ENCODE assay signal across 6 cellular contexts in the genomic region with DNA sequence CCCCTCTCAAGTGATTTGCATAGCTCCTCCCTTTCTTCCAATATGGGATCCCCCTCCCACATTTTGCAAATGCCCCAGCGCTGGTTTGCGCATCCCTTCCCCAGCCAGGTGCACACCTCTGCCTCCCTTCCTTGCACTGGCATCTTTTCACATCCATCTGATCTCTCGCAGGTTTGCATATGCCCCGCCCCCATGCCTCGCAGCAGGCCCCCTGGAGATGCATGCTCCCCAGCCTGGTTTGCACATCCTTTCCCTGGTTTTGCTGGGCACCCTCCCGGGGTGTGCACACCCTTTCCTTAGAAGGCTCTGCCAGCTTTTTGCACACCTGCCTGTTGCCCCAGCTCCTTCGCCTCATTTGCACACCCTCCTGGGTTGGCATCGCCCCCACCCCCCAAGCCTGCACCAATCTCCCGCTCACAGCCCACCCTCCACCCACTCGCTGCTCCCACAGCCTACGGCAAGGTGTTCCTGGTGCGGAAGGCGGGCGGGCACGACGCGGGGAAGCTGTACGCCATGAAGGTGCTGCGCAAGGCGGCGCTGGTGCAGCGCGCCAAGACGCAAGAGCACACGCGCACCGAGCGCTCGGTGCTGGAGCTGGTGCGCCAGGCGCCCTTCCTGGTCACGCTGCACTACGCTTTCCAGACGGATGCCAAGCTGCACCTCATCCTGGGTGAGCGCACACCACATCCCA.
DNase-seq lines count a peak whose midpoint lies in the region; ATAC-seq and TF ChIP-seq lines count a peak whose summit lies in the region.

No MANE protein-coding gene starts in this region.

- TF ChIP-seq POLR2A in erythroblast (IDR thresholded peaks at IDR 0.05; ENCODE audit: low read length) = no peak

- ATAC-seq in HG03442 (IDR thresholded peaks at IDR 0.05; ENCODE audit: unreplicated experiment) = no peak

- H3K9me2 ChIP-seq in OCI-LY1 (ENCODE audit: low read depth, low read length) = no peaks in the 10 kb centered on the region

- H3K27ac ChIP-seq in OCI-LY1 (ENCODE audit: low read depth, low read length, poor library complexity, severe bottlenecking) (peak overlapping the region; percentile 50), skin epidermis (peak overlapping the region in 18 of 21 experiments; percentile 67 to 97 (median 91))

- no peaks in the 10 kb centered on the region for H3F3A ChIP-seq in OCI-LY1 (ENCODE audit: insufficient read depth, low read length)

- H3K79me2 ChIP-seq in OCI-LY1 (ENCODE audit: insufficient read depth, low read length) = no peaks in the 10 kb centered on the region

- TF ChIP-seq CTCF in OCI-LY1 (IDR thresholded peaks at IDR 0.05; ENCODE audit: low read length) = peak; percentile 42; the same call in 1 of the 2 replicates

- H4K20me1 ChIP-seq in OCI-LY1 (ENCODE audit: insufficient read depth, low read length) = no peaks in the 10 kb centered on the region

- H3K4me3 ChIP-seq in OCI-LY1 (ENCODE audit: low read depth, low read length, poor library complexity, severe bottlenecking) (peak overlapping the region; percentile 71), skin epidermis (peak overlapping the region; percentile 74 to 91 (median 85))

- H3K36me3 ChIP-seq in OCI-LY1 (ENCODE audit: insufficient read depth, low read length) = peaks cover 35% of the 10 kb centered on the region

- H3K4me1 ChIP-seq in OCI-LY1 (ENCODE audit: insufficient read depth, low read length, severe bottlenecking) = peaks cover 26% of the 10 kb centered on the region

- H3K9me3 ChIP-seq in OCI-LY1 (ENCODE audit: low read length) = no peaks in the 10 kb centered on the region

- H3K9ac ChIP-seq in OCI-LY1 (ENCODE audit: low read length) = peak overlapping the region; percentile 80

- no peak overlapping the region for H2AFZ ChIP-seq in OCI-LY1 (ENCODE audit: low read length)

- H3K4me2 ChIP-seq in OCI-LY1 (ENCODE audit: low read length) = peak overlapping the region; percentile 88

- DNase-seq in CD1c-positive myeloid dendritic cell (ENCODE audit: extremely low spot score) = peak; percentile 57
- DNase-seq in erythroblast (lab: John Stamatoyannopoulos, UW) = peak; percentile 33 to 46
- no peak for DNase-seq in NCI-H226

- no peaks in the 10 kb centered on the region for H3K27me3 ChIP-seq in OCI-LY1 (ENCODE audit: insufficient read depth, low read length)
